1 cellular context compared by ENCODE assay signal in the genomic region with DNA sequence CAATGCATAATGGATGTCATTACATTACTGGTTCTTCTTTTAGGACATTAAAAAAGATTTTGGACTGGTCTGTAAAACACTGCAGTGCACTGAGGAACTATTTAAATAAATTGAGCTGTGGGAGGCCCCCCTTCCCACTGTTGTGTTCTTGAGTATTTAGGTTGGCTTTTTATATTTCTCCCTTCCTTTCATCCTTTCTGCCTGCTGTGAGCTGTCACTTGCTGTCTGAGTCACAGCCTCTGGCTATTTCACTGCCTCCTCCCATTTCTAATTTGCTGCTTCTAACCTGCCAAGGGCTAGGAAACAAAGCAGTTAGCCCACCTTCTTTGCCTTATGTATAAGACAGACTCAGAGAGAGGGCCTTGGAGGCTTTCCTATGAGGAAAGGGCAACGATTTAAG.
TF ChIP-seq lines count a peak whose summit lies in the region.

No MANE protein-coding gene starts in this region.

TF ChIP-seq in WTC11, 78 proteins besides CTCF, POLR2A, EP300 and RAD21 (continued from another document):
- TF ChIP-seq, protein P1, sequence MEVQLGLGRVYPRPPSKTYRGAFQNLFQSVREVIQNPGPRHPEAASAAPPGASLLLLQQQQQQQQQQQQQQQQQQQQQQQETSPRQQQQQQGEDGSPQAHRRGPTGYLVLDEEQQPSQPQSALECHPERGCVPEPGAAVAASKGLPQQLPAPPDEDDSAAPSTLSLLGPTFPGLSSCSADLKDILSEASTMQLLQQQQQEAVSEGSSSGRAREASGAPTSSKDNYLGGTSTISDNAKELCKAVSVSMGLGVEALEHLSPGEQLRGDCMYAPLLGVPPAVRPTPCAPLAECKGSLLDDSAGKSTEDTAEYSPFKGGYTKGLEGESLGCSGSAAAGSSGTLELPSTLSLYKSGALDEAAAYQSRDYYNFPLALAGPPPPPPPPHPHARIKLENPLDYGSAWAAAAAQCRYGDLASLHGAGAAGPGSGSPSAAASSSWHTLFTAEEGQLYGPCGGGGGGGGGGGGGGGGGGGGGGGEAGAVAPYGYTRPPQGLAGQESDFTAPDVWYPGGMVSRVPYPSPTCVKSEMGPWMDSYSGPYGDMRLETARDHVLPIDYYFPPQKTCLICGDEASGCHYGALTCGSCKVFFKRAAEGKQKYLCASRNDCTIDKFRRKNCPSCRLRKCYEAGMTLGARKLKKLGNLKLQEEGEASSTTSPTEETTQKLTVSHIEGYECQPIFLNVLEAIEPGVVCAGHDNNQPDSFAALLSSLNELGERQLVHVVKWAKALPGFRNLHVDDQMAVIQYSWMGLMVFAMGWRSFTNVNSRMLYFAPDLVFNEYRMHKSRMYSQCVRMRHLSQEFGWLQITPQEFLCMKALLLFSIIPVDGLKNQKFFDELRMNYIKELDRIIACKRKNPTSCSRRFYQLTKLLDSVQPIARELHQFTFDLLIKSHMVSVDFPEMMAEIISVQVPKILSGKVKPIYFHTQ (CRISPR knock-in tag; IDR thresholded peaks at IDR 0.05): no peak
- TF ChIP-seq SMAD3 (CRISPR knock-in tag; IDR thresholded peaks at IDR 0.05; ENCODE audit: borderline replicate concordance): no peak
- TF ChIP-seq, protein P2, sequence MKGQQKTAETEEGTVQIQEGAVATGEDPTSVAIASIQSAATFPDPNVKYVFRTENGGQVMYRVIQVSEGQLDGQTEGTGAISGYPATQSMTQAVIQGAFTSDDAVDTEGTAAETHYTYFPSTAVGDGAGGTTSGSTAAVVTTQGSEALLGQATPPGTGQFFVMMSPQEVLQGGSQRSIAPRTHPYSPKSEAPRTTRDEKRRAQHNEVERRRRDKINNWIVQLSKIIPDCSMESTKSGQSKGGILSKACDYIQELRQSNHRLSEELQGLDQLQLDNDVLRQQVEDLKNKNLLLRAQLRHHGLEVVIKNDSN (CRISPR knock-in tag; IDR thresholded peaks at IDR 0.05): no peak
- TF ChIP-seq CREM (CRISPR knock-in tag; IDR thresholded peaks at IDR 0.05): no peak
- TF ChIP-seq SOX15 (CRISPR knock-in tag; IDR thresholded peaks at IDR 0.05): no peak
